ENCODE assay signal across 9 cellular contexts in the genomic region with DNA sequence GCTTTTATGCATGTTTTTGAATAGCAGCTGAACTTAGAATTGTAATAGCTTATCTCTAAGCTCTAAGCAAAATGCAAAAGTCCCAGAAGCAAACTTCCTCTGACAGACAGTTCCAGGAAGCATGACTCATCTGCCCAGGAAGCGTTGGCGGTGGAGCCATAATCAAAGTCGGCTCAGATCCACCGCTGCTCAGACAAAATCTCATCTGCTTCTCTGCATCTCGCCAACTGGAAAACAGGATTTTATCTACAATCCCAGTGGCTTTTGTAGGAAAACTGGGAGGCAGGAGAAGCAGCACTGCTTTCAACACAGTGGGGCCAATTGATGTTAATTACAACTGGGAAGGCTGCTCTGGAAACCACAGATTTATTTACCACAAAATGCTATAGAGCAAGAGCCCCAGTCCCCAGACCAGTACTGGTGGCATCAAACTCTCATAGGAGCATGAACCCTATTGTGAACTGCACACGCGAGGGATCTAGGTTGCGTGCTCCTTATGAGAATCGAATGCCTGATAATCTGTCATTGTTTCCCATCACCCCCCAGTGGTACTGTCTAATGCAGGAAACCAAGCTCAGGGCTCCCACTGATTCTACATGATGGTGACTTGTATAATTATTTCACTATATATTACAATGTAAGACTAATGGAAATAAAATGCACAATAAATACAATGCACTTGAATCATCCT.
DNase-seq lines count a peak whose midpoint lies in the region; ATAC-seq and TF ChIP-seq lines count a peak whose summit lies in the region.
"Had no signal": no experiment of that assay in that cellular context is flagged by ENCODE, and none has a peak within 500 bp of the region (broad histone marks: within the 10 kb centered on the region; RNA-seq: fewer than 3 reads in every experiment).

No MANE protein-coding gene starts in this region.

- H3K36me3 ChIP-seq in HCT116 (ENCODE audit: control insufficient read depth in 1 of 2, insufficient read depth in 2 of 2, low read length in 2 of 2), result no peaks in the 10 kb centered on the region
- no peaks in the 10 kb centered on the region for H3K36me3 ChIP-seq in skeletal muscle tissue (ENCODE audit: control insufficient read depth in 3 of 3, insufficient read depth in 3 of 3, low read length in 3 of 3)
- H3K36me3 ChIP-seq: cardiac muscle cell had no signal

- peaks cover 3% of the 10 kb centered on the region for H3K27me3 Mint-ChIP-seq in activated naive CD8-positive, alpha-beta T cell treated with anti-CD3 and anti-CD28 coated beads, Interleukin-2, amount 50 U/mL, for 24 hours

- H3K27ac ChIP-seq in HCT116 (ENCODE audit: low read depth, low read length), result peak overlapping the region; percentile 56
- H3K27ac ChIP-seq in right cardiac atrium (ENCODE audit: low read length), result peak overlapping the region; percentile 85
- H3K27ac ChIP-seq in skeletal muscle tissue (ENCODE audit: low read depth, low read length), result peak overlapping the region; percentile 54
- H3K27ac ChIP-seq: cardiac muscle cell had no signal

- POLR2A ChIA-PET in HCT116 (lab: Charles Lee), result no interaction called here

- peak overlapping the region; percentile 5; the same call in 1 of the 2 replicates for H3K9ac ChIP-seq in HCT116 (ENCODE audit: low read length)
- H3K9ac ChIP-seq in skeletal muscle tissue (ENCODE audit: low read depth in 1 of 3, low read length in 3 of 3), result peak overlapping the region in 1 of 3 donors; percentile 12

- H3K27me3 ChIP-seq in HCT116 (ENCODE audit: insufficient read depth, low read length) (no peaks in the 10 kb centered on the region), right cardiac atrium (ENCODE audit: control insufficient read depth, insufficient read depth) (no peaks in the 10 kb centered on the region), skeletal muscle tissue (ENCODE audit: control insufficient read depth in 3 of 3, insufficient read depth in 3 of 3, low read length in 3 of 3) (no peaks in the 10 kb centered on the region)
- H3K27me3 ChIP-seq: cardiac muscle cell had no signal

- WGBS in right cardiac atrium, result 26% methylated on average over 9 of the region's 9 CpGs

- H3K4me1 ChIP-seq in HCT116 (ENCODE audit: control insufficient read depth in 1 of 2, insufficient read depth in 2 of 2, low read length in 2 of 2) (peaks cover 18 to 36% of the 10 kb centered on the region in 2 experiments; a peak in 3 of 4 replicates), right cardiac atrium (ENCODE audit: control insufficient read depth, insufficient read depth, low read length) (peaks cover 11% of the 10 kb centered on the region), skeletal muscle tissue (ENCODE audit: control insufficient read depth in 3 of 3, insufficient read depth in 3 of 3, low read length in 3 of 3) (peaks cover 10 to 16% (median 10%) of the 10 kb centered on the region in 3 donors)

- H3K27ac Mint-ChIP-seq in activated naive CD8-positive, alpha-beta T cell treated with anti-CD3 and anti-CD28 coated beads, Interleukin-2, amount 50 U/mL, for 24 hours, result peak overlapping the region; percentile 97

- peak overlapping the region; percentile 11 to 47 for H3K4me3 ChIP-seq in HCT116 (replicated peaks in 1 of 2; ENCODE audit: low read depth in 1 of 2, low read length in 2 of 2)
- no peak overlapping the region for H3K4me3 ChIP-seq in right cardiac atrium (ENCODE audit: low read length)
- H3K4me3 ChIP-seq in skeletal muscle tissue (ENCODE audit: low read length in 3 of 3), result peak overlapping the region in 1 of 3 donors; percentile 29
- H3K4me3 ChIP-seq: cardiac muscle cell had no signal

- peaks cover 90% of the 10 kb centered on the region for H3K4me1 Mint-ChIP-seq in activated naive CD8-positive, alpha-beta T cell treated with anti-CD3 and anti-CD28 coated beads, Interleukin-2, amount 50 U/mL, for 24 hours

- peak overlapping the region; percentile 77 for H3K4me3 Mint-ChIP-seq in activated naive CD8-positive, alpha-beta T cell treated with anti-CD3 and anti-CD28 coated beads, Interleukin-2, amount 50 U/mL, for 24 hours

- H3K36me3 Mint-ChIP-seq in activated naive CD8-positive, alpha-beta T cell treated with anti-CD3 and anti-CD28 coated beads, Interleukin-2, amount 50 U/mL, for 24 hours (ENCODE audit: low read depth), result peaks cover 2% of the 10 kb centered on the region

- no peaks in the 10 kb centered on the region for H3K79me2 ChIP-seq in HCT116 (ENCODE audit: insufficient read depth, low read length)

- DNase-seq in HCT116 (ENCODE audit: low read depth, low spot score) (peak; percentile 52), T-helper 1 cell (peak; percentile 42 to 87 (median 63)), right cardiac atrium (peak; percentile 79 to 90 (median 83)), RPMI8226 (no peak), cerebellar nuclear complex (lab: John Stamatoyannopoulos, UW) (no peak), NCI-H2171 (lab: John Stamatoyannopoulos, UW) (no peak)
- peak; percentile 80 for DNase-seq in activated naive CD8-positive, alpha-beta T cell treated with anti-CD3 and anti-CD28 coated beads, Interleukin-2, amount 50 U/mL, for 24 hours

- H3K4me2 ChIP-seq in HCT116 (ENCODE audit: low read length), result peak overlapping the region; percentile 70

- no peaks in the 10 kb centered on the region for H3K9me2 ChIP-seq in HCT116 (ENCODE audit: insufficient read depth)

- intact Hi-C loops in HCT116 (cut with micrococcal nuclease), result no loop called here
- intact Hi-C loops in right cardiac atrium (cut with DNase I), result no loop called here

- TF ChIP-seq RAD21 in HCT116 (IDR thresholded peaks at IDR 0.05; ENCODE audit: low read depth), result 0 out of 2 replicates have a peak, but pooled peaks have one; percentile 9

- RAD21 ChIA-PET in HCT116 (lab: Charles Lee; ENCODE audit: low non-redundant PET in 1 of 2, low total read pairs in 2 of 2, uncharacterized antibody in 2 of 2, unreplicated experiment in 2 of 2), result no interaction called here

- ATAC-seq in HCT116 (peak; percentile 86), right cardiac atrium (peak; percentile 89 to 90)
- peak; percentile 31 for ATAC-seq in activated naive CD8-positive, alpha-beta T cell treated with anti-CD3 and anti-CD28 coated beads, Interleukin-2, amount 50 U/mL, for 24 hours

- no peaks in the 10 kb centered on the region for H4K20me1 ChIP-seq in HCT116 (ENCODE audit: insufficient read depth)

- BruUV-seq in HCT116 (replicated peaks; lab: Mats Ljungman, UMichigan), result no TSS peak

- no peak for TF ChIP-seq POLR2A in HCT116 (IDR thresholded peaks at IDR 0.05; ENCODE audit: borderline replicate concordance, extremely low read depth, insufficient read depth, insufficient read length)

- CTCF ChIA-PET in HCT116 (lab: Charles Lee), result no interaction called here

- H3K9me3 Mint-ChIP-seq in activated naive CD8-positive, alpha-beta T cell treated with anti-CD3 and anti-CD28 coated beads, Interleukin-2, amount 50 U/mL, for 24 hours, result no peaks in the 10 kb centered on the region

- H3K9me3 ChIP-seq in HCT116 (ENCODE audit: control insufficient read depth in 1 of 2, insufficient read depth in 1 of 2, low read depth in 1 of 2, low read length in 2 of 2), result no peaks in the 10 kb centered on the region
- no peaks in the 10 kb centered on the region for H3K9me3 ChIP-seq in right cardiac atrium (ENCODE audit: control insufficient read depth, low read length)
- no peaks in the 10 kb centered on the region for H3K9me3 ChIP-seq in skeletal muscle tissue (ENCODE audit: control insufficient read depth in 3 of 3, low read length in 3 of 3)

- TF ChIP-seq CTCF in HCT116 (IDR thresholded peaks at IDR 0.05 in 2 of 3, conservative IDR thresholded peaks at IDR 0.05 in 1 of 3; ENCODE audit: borderline replicate concordance in 1 of 3, insufficient read depth in 1 of 3, low read depth in 2 of 3, low read length in 2 of 3), result no peak

- peak overlapping the region; percentile 83 for H2AFZ ChIP-seq in HCT116 (ENCODE audit: low read depth, low read length, poor library complexity, severe bottlenecking)

TF ChIP-seq in HCT116, 20 proteins besides CTCF, POLR2A, EP300 and RAD21 (continues in another document):
- TF ChIP-seq CBX3 (IDR thresholded peaks at IDR 0.05; ENCODE audit: low read depth), result peak; percentile 31; the same call in 1 of the 2 replicates
- TF ChIP-seq SIN3A (IDR thresholded peaks at IDR 0.05; ENCODE audit: low read depth), result 0 out of 2 replicates have a peak, but pooled peaks have one; percentile 39
- TF ChIP-seq YY1 (IDR thresholded peaks at IDR 0.05; ENCODE audit: extremely low read depth, insufficient replicate concordance, low read depth, low read length), result no peak
- peak; percentile 86 for TF ChIP-seq FOSL1 (IDR thresholded peaks at IDR 0.05; ENCODE audit: low read depth)
- no peak for TF ChIP-seq EZH2 (IDR thresholded peaks at IDR 0.05)
- TF ChIP-seq, protein P1, sequence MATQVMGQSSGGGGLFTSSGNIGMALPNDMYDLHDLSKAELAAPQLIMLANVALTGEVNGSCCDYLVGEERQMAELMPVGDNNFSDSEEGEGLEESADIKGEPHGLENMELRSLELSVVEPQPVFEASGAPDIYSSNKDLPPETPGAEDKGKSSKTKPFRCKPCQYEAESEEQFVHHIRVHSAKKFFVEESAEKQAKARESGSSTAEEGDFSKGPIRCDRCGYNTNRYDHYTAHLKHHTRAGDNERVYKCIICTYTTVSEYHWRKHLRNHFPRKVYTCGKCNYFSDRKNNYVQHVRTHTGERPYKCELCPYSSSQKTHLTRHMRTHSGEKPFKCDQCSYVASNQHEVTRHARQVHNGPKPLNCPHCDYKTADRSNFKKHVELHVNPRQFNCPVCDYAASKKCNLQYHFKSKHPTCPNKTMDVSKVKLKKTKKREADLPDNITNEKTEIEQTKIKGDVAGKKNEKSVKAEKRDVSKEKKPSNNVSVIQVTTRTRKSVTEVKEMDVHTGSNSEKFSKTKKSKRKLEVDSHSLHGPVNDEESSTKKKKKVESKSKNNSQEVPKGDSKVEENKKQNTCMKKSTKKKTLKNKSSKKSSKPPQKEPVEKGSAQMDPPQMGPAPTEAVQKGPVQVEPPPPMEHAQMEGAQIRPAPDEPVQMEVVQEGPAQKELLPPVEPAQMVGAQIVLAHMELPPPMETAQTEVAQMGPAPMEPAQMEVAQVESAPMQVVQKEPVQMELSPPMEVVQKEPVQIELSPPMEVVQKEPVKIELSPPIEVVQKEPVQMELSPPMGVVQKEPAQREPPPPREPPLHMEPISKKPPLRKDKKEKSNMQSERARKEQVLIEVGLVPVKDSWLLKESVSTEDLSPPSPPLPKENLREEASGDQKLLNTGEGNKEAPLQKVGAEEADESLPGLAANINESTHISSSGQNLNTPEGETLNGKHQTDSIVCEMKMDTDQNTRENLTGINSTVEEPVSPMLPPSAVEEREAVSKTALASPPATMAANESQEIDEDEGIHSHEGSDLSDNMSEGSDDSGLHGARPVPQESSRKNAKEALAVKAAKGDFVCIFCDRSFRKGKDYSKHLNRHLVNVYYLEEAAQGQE (IDR thresholded peaks at IDR 0.05; ENCODE audit: low read depth), result no peak
- no peak for TF ChIP-seq ZNF274 (IDR thresholded peaks at IDR 0.05; ENCODE audit: low read depth, low read length)
- peak; percentile 34; the same call in 1 of the 2 replicates for TF ChIP-seq ELF1 (IDR thresholded peaks at IDR 0.05; ENCODE audit: borderline replicate concordance, low read depth)
- TF ChIP-seq SP1 (IDR thresholded peaks at IDR 0.05; ENCODE audit: low read depth), result peak; percentile 60
- TF ChIP-seq CEBPB (IDR thresholded peaks at IDR 0.05; ENCODE audit: low read depth), result no peak
- TF ChIP-seq JUND (IDR thresholded peaks at IDR 0.05), result peak; percentile 78

Comparison
In these comparisons a context has a peak if more than half of its experiments do, and no peak if none do; other contexts are left out.
1. ATAC-seq: peak in every context shown above with its lines; median percentile 90 in right cardiac atrium; 86 in HCT116; 31 in activated naive CD8-positive, alpha-beta T cell treated with anti-CD3 and anti-CD28 coated beads, Interleukin-2, amount 50 U/mL, for 24 hours.
2. DNase-seq: peak in HCT116 (single experiment), T-helper 1 cell (5 of 5), activated naive CD8-positive, alpha-beta T cell treated with anti-CD3 and anti-CD28 coated beads, Interleukin-2, amount 50 U/mL, for 24 hours (single experiment) and right cardiac atrium (3 of 3); none in RPMI8226 (single experiment), cerebellar nuclear complex (0 of 2) and NCI-H2171 (single experiment).
3. Peak in every context shown above with its lines, with median percentiles within 50 percentile points of each other: H3K27ac ChIP-seq.